1 cellular context compared by ENCODE assay signal in genomic region chr4:48008021-48008596, GRCh38.
TF ChIP-seq lines count a peak whose summit lies in the region.

No MANE protein-coding gene starts in this region.

TF ChIP-seq in HepG2, 621 proteins besides CTCF, POLR2A, EP300 and RAD21:
- TF ChIP-seq ZFP36 (IDR thresholded peaks at IDR 0.05; ENCODE audit: borderline replicate concordance, low read depth, low read length, partially characterized antibody) = peak; percentile 93
- peak; percentile 58; the same call in 1 of the 2 replicates for TF ChIP-seq ZNF724P (CRISPR knock-in tag; IDR thresholded peaks at IDR 0.05; ENCODE audit: borderline replicate concordance)
- TF ChIP-seq TOE1 (CRISPR knock-in tag; IDR thresholded peaks at IDR 0.05) = no peak
